In genomic region chr6:52330470-52330869, GRCh38 we compare ENCODE assay signal across 1 cellular context.
TF ChIP-seq lines count a peak whose summit lies in the region.

No MANE protein-coding gene starts in this region.

TF ChIP-seq in HepG2, 621 proteins besides CTCF, POLR2A, EP300 and RAD21:
- TF ChIP-seq ZSCAN9 (CRISPR knock-in tag; IDR thresholded peaks at IDR 0.05; ENCODE audit: borderline replicate concordance) (no peak), HNF4G (IDR thresholded peaks at IDR 0.05; ENCODE audit: borderline replicate concordance, low read depth, low read length) (no peak), HNF4G (CRISPR knock-in tag; IDR thresholded peaks at IDR 0.05; ENCODE audit: borderline replicate concordance, low read depth) (no peak), ATF7 (IDR thresholded peaks at IDR 0.05) (0 out of 2 replicates have a peak, but pooled peaks have one; percentile 24), ATF7 (CRISPR knock-in tag; IDR thresholded peaks at IDR 0.05) (no peak), ZNF18 (CRISPR knock-in tag; IDR thresholded peaks at IDR 0.05; ENCODE audit: insufficient replicate concordance) (peak; percentile 59), ONECUT2 (CRISPR knock-in tag; IDR thresholded peaks at IDR 0.05) (peak; percentile 74)
- TF ChIP-seq, protein P1, sequence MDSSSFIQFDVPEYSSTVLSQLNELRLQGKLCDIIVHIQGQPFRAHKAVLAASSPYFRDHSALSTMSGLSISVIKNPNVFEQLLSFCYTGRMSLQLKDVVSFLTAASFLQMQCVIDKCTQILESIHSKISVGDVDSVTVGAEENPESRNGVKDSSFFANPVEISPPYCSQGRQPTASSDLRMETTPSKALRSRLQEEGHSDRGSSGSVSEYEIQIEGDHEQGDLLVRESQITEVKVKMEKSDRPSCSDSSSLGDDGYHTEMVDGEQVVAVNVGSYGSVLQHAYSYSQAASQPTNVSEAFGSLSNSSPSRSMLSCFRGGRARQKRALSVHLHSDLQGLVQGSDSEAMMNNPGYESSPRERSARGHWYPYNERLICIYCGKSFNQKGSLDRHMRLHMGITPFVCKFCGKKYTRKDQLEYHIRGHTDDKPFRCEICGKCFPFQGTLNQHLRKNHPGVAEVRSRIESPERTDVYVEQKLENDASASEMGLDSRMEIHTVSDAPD (CRISPR knock-in tag; IDR thresholded peaks at IDR 0.05), result no peak
TF ChIP-seq in HepG2: peak in this region for 3.
